9 cellular contexts compared by ENCODE assay signal in the genomic region with DNA sequence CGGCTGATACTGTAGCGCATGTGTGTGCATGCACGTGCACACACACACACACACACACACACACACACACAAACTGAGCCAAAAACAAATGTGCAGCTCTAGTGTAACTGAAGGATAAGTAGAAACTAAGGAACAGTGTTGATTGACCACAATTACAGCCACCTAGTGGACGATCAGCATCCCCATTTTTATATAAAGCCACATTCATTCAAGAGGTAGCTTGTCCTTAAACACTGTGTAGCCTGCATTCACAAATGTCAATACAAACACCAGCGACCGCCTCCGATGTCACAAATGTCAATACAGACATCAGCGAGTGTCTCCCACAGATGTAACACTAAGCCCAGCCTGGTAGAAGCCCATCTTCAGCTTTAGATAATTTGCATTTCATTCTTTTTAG.
A peak's percentile ranks its signal among the peaks of the same experiment; 100 is the strongest.
DNase-seq lines count a peak whose midpoint lies in the region; ATAC-seq, FAIRE-seq and TF ChIP-seq lines count a peak whose summit lies in the region.
"Had no signal": no experiment of that assay in that cellular context is flagged by ENCODE, and none has a peak within 500 bp of the region (broad histone marks: within the 10 kb centered on the region; RNA-seq: fewer than 3 reads in every experiment).

No MANE protein-coding gene starts in this region.

- no peak for TF ChIP-seq EP300 in H1 (IDR thresholded peaks at IDR 0.05; ENCODE audit: borderline replicate concordance in 1 of 2, low read depth in 2 of 2, low read length in 2 of 2)

- H3K9me3 Mint-ChIP-seq in neural progenitor cell, result no peaks in the 10 kb centered on the region

- H3K27me3 Mint-ChIP-seq in neural progenitor cell (ENCODE audit: insufficient read depth, low read depth), result no peaks in the 10 kb centered on the region

- TF ChIP-seq RAD21 in H1 (IDR thresholded peaks at IDR 0.05 in 1 of 2, conservative IDR thresholded peaks at IDR 0.05 in 1 of 2; ENCODE audit: low read depth in 2 of 2, low read length in 2 of 2), result peak; percentile 42 to 48

- H4K20me1 ChIP-seq in H1 (replicated peaks in 1 of 2; ENCODE audit: control insufficient read depth in 1 of 2, insufficient read depth in 2 of 2, low read length in 2 of 2), result no peaks in the 10 kb centered on the region
- H4K20me1 ChIP-seq in neural progenitor cell (ENCODE audit: low read depth), result no peaks in the 10 kb centered on the region

- H3K4me3 ChIP-seq in H1 (ENCODE audit: extremely low read depth in 1 of 4, insufficient read depth in 2 of 4, low read depth in 3 of 4, low read length in 4 of 4), result no peak overlapping the region
- H3K4me3 ChIP-seq in neural progenitor cell, result no peak overlapping the region

- peak; percentile 39 for DNase-seq in GM03348 (ENCODE audit: low spot score)
- peak; percentile 28 for DNase-seq in NCI-H510A (lab: John Stamatoyannopoulos, UW)
- no peak for DNase-seq in H1 (ENCODE audit: low read depth in 1 of 2, low spot score in 2 of 2)
- no peak for DNase-seq in neural progenitor cell (ENCODE audit: low spot score)
- DNase-seq in cortex of kidney (lab: John Stamatoyannopoulos, UW), result no peak
- no peak for DNase-seq in GM19238 (ENCODE audit: insufficient read length, low spot score)
- DNase-seq: NCI-H1436 treated with DMSO at 0.1 percent for 48 hours had no signal

- H3K79me2 ChIP-seq in H1 (ENCODE audit: control insufficient read depth in 1 of 2, insufficient read depth in 2 of 2, low read length in 2 of 2) (no peaks in the 10 kb centered on the region), neural progenitor cell (ENCODE audit: low read depth) (no peaks in the 10 kb centered on the region)

- no peaks in the 10 kb centered on the region for H3K23me2 ChIP-seq in H1 (ENCODE audit: low read depth, low read length)

- no peak overlapping the region for H2BK12ac ChIP-seq in H1 (ENCODE audit: low read depth, low read length)

- no peak overlapping the region for H2AK5ac ChIP-seq in H1 (ENCODE audit: low read depth, low read length)

- H4K5ac ChIP-seq in H1 (ENCODE audit: insufficient read length, low read depth, low read length), result no peak overlapping the region

- H3K18ac ChIP-seq in H1 (ENCODE audit: extremely low read depth, low read length), result no peak overlapping the region

- no peak overlapping the region for H2BK20ac ChIP-seq in H1 (ENCODE audit: low read length)

- H2AFZ ChIP-seq in H1 (ENCODE audit: low read length) (no peak overlapping the region), neural progenitor cell (replicated peaks) (no peak overlapping the region)

- H3K27ac ChIP-seq in H1 (ENCODE audit: low read depth, low read length) (no peak overlapping the region), neural progenitor cell (no peak overlapping the region)

- no peak overlapping the region for H3K4me2 ChIP-seq in H1 (ENCODE audit: insufficient read depth in 1 of 2, low read depth in 2 of 2, low read length in 2 of 2)
- no peak overlapping the region for H3K4me2 ChIP-seq in neural progenitor cell

- H3K4me1 ChIP-seq in H1 (replicated peaks in 1 of 4; ENCODE audit: control insufficient read depth in 3 of 4, insufficient read depth in 4 of 4, low read length in 3 of 4) (peaks cover 0 to 9% (median 0%) of the 10 kb centered on the region in 4 experiments; a peak in 1 of 7 replicates), neural progenitor cell (peaks cover 4% of the 10 kb centered on the region)

- no peaks in the 10 kb centered on the region for H3F3A ChIP-seq in neural progenitor cell (ENCODE audit: low read depth)

- H2BK120ac ChIP-seq in H1 (replicated peaks; ENCODE audit: low read depth, low read length), result no peak overlapping the region

- H3K4ac ChIP-seq in H1 (replicated peaks; ENCODE audit: insufficient read length, low read depth, low read length), result no peak overlapping the region

- no peak overlapping the region for H3K23ac ChIP-seq in H1 (ENCODE audit: insufficient read length)

- no peak overlapping the region for H4K8ac ChIP-seq in H1 (ENCODE audit: extremely low read depth, insufficient read depth, low read length)

- no peak for TF ChIP-seq POLR2A in H1 (IDR thresholded peaks at IDR 0.05; ENCODE audit: control extremely low read depth in 1 of 2, low read depth in 2 of 2, low read length in 2 of 2)

- H3K36me3 ChIP-seq in H1 (ENCODE audit: control insufficient read depth in 2 of 4, insufficient read depth in 4 of 4, low read length in 3 of 4), result no peaks in the 10 kb centered on the region
- no peaks in the 10 kb centered on the region for H3K36me3 ChIP-seq in neural progenitor cell

- H3K56ac ChIP-seq in H1 (replicated peaks; ENCODE audit: insufficient read length, low read depth, low read length), result no peak overlapping the region

- no peaks in the 10 kb centered on the region for H3K4me1 Mint-ChIP-seq in neural progenitor cell

- peak in 2 of 3 experiments; percentile 28 to 64; a peak in 2 of 4 replicates for TF ChIP-seq CTCF in H1 (IDR thresholded peaks at IDR 0.05; ENCODE audit: control extremely low read depth in 1 of 3, insufficient read depth in 1 of 3, low read depth in 1 of 3, low read length in 3 of 3)
- peak; percentile 50 for TF ChIP-seq CTCF in neural progenitor cell (IDR thresholded peaks at IDR 0.05)

- H3K27ac Mint-ChIP-seq in neural progenitor cell, result no peak overlapping the region

- H3K9me3 ChIP-seq in H1 (ENCODE audit: insufficient read depth in 2 of 2, low read depth in 1 of 2, low read length in 1 of 2), result no peaks in the 10 kb centered on the region
- H3K9me3 ChIP-seq in neural progenitor cell (ENCODE audit: low read depth), result no peaks in the 10 kb centered on the region

- peak; percentile 19 for FAIRE-seq in H1 (lab: Jason Lieb, UNC)

- WGBS in H1 (ENCODE audit: extremely low coverage in 1 of 2, insufficient coverage in 1 of 2, insufficient read length in 1 of 2, insufficient replicate concordance in 2 of 2, low coverage in 1 of 2, low lambda C conversion rate in 2 of 2, missing lambda C conversion rate in 1 of 2), 2 experiments, result 80% methylated on average over 8 of the region's 8 CpGs; no CpG with 5 or more reads in 1 of the 2 experiments

- POLR2A ChIA-PET in H1 (lab: Charles Lee; ENCODE audit: partially characterized antibody), result no interaction called here

- CTCF ChIA-PET in H1 (lab: Charles Lee; ENCODE audit: partially characterized antibody), result interaction anchor here (0.5 to 3.1 kb wide), 23 partner anchors 10 to 613 kb away, joined by 3 to 35 read pairs (median 5); no protein-coding TSS in a partner anchor

- H4K91ac ChIP-seq in H1 (replicated peaks; ENCODE audit: insufficient read length, low read length), result no peak overlapping the region

- H2BK5ac ChIP-seq in H1 (ENCODE audit: low read depth, low read length), result no peak overlapping the region

- no peak overlapping the region for H3K4me3 Mint-ChIP-seq in neural progenitor cell

- no peaks in the 10 kb centered on the region for H3K36me3 Mint-ChIP-seq in neural progenitor cell

- H3K27me3 ChIP-seq in H1 (replicated peaks in 1 of 4; ENCODE audit: control insufficient read depth in 3 of 4, extremely low read depth in 1 of 4, insufficient read depth in 3 of 4, low read length in 3 of 4) (no peaks in the 10 kb centered on the region; a peak in 1 of 7 replicates), neural progenitor cell (no peaks in the 10 kb centered on the region)

- H3K9ac ChIP-seq in H1 (replicated peaks in 1 of 4; ENCODE audit: extremely low read depth in 1 of 4, low read depth in 3 of 4, low read length in 3 of 4), result no peak overlapping the region
- no peak overlapping the region for H3K9ac ChIP-seq in neural progenitor cell

- H3K14ac ChIP-seq in H1 (ENCODE audit: insufficient read length), result no peak overlapping the region

- no peak overlapping the region for H2BK15ac ChIP-seq in H1 (ENCODE audit: low read length)

- no peak for ATAC-seq in GM21390 (IDR thresholded peaks at IDR 0.05; ENCODE audit: unreplicated experiment)
- no peak for ATAC-seq in HG02759 (IDR thresholded peaks at IDR 0.05; ENCODE audit: unreplicated experiment)

- no peaks in the 10 kb centered on the region for H3K79me1 ChIP-seq in H1 (ENCODE audit: low read depth, low read length)

TF ChIP-seq in H1, 55 proteins besides CTCF, POLR2A, EP300 and RAD21:
- TF ChIP-seq POLR2AphosphoS5 (IDR thresholded peaks at IDR 0.05; ENCODE audit: low read depth, low read length) (no peak), ATF3 (IDR thresholded peaks at IDR 0.05; ENCODE audit: insufficient read depth, low read depth, low read length) (no peak), SIX5 (IDR thresholded peaks at IDR 0.05; ENCODE audit: low read depth, low read length) (no peak), HDAC2 (IDR thresholded peaks at IDR 0.05; ENCODE audit: borderline replicate concordance in 1 of 2, low read depth in 2 of 2, low read length in 2 of 2) (no peak), GABPA (IDR thresholded peaks at IDR 0.05; ENCODE audit: borderline replicate concordance, insufficient read depth, low read length) (no peak), ASH2L (IDR thresholded peaks at IDR 0.05; ENCODE audit: low read length) (no peak), HDAC6 (IDR thresholded peaks at IDR 0.05; ENCODE audit: low read depth, low read length) (no peak), RBBP5 (IDR thresholded peaks at IDR 0.05; ENCODE audit: borderline replicate concordance, low read depth, low read length) (no peak), EGR1 (IDR thresholded peaks at IDR 0.05; ENCODE audit: borderline replicate concordance, low read depth, low read length) (no peak), JUND (IDR thresholded peaks at IDR 0.05; ENCODE audit: low read length) (no peak), SIN3A (conservative IDR thresholded peaks at IDR 0.05 in 1 of 2, IDR thresholded peaks at IDR 0.05 in 1 of 2; ENCODE audit: low read depth in 1 of 2, low read length in 2 of 2) (no peak), JUN (IDR thresholded peaks at IDR 0.05; ENCODE audit: low read depth, low read length) (no peak), POU5F1 (IDR thresholded peaks at IDR 0.05; ENCODE audit: low read depth, low read length) (no peak), YY1 (IDR thresholded peaks at IDR 0.05; ENCODE audit: low read depth, low read length) (no peak), CREB1 (IDR thresholded peaks at IDR 0.05) (no peak), NRF1 (IDR thresholded peaks at IDR 0.05; ENCODE audit: low read depth, low read length) (no peak), FOSL1 (IDR thresholded peaks at IDR 0.05; ENCODE audit: insufficient read depth, low read depth, low read length) (no peak), RXRA (IDR thresholded peaks at IDR 0.05; ENCODE audit: insufficient read depth, low read depth, low read length) (no peak)
- TF ChIP-seq, protein P1, sequence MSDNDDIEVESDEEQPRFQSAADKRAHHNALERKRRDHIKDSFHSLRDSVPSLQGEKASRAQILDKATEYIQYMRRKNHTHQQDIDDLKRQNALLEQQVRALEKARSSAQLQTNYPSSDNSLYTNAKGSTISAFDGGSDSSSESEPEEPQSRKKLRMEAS (IDR thresholded peaks at IDR 0.05), result no peak

Comparison
In these comparisons a context has a peak if more than half of its experiments do, and no peak if none do; other contexts are left out.
1. DNase-seq: peak in GM03348 (single experiment) and NCI-H510A (single experiment); none in H1 (0 of 2), neural progenitor cell (single experiment), cortex of kidney (single experiment) and GM19238 (single experiment).